Comparison of ENCODE assay signal across 26 cellular contexts in the genomic region with DNA sequence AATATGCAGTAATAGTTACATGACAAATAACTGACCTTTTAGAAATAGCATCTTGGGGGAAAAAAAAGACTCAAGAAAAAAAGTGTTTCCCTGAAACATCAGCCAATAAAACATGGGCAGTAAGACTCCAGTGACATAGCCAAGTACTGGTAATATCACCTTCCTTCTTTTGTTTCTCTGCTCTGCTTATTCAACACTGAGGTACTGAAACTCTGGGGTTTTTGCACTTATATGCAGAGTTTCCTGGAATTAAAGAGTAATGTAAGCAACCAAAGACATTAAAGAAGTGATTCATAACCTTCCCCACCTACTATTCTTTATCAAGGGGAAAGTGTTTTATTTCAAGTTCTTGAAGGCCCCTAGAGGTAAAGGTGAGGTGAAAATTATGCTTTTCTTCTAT.
"Had no signal": no experiment of that assay in that cellular context is flagged by ENCODE, and none has a peak within 500 bp of the region (broad histone marks: within the 10 kb centered on the region; RNA-seq: fewer than 3 reads in every experiment).

No MANE protein-coding gene starts in this region.

- H3K36me3 Mint-ChIP-seq: activated CD8-positive, alpha-beta memory T cell treated with anti-CD3 and anti-CD28 coated beads, Interleukin-2, amount 10 ng/mL, durations not matched to agents 7 days and 5 days; activated naive CD8-positive, alpha-beta T cell; brain had no signal

- H3K27ac Mint-ChIP-seq: activated B cell treated with CpG ODN at 0.5 μM for 24 hours; activated CD4-positive, alpha-beta memory T cell treated with anti-CD3 and anti-CD28 coated beads, Interleukin-2, amount 10 ng/mL, durations not matched to agents 7 days and 5 days; activated CD4-positive, alpha-beta T cell treated with anti-CD3 and anti-CD28 coated beads, Interleukin-2, amount 10 ng/mL, durations not matched to agents 7 days and 5 days; activated CD8-positive, alpha-beta memory T cell treated with anti-CD3 and anti-CD28 coated beads, Interleukin-2, amount 10 ng/mL, durations not matched to agents 7 days and 5 days; activated naive CD8-positive, alpha-beta T cell; activated T-cell treated with anti-CD3 and anti-CD28 coated beads, Interleukin-2, amount 50 U/mL, for 24 hours; brain; T-helper 17 cell; T-helper 2 cell treated with Interferon-gamma antibody and Interleukin-4, amounts not matched to agents 5 μg/mL and 100 μg/mL, for 36 hours had no signal

- H3K27me3 Mint-ChIP-seq: activated B cell treated with CpG ODN at 0.5 μM for 24 hours; activated CD4-positive, alpha-beta memory T cell treated with anti-CD3 and anti-CD28 coated beads, Interleukin-2, amount 10 ng/mL, durations not matched to agents 7 days and 5 days; activated CD4-positive, alpha-beta T cell treated with anti-CD3 and anti-CD28 coated beads, Interleukin-2, amount 10 ng/mL, durations not matched to agents 7 days and 5 days; activated CD8-positive, alpha-beta memory T cell treated with anti-CD3 and anti-CD28 coated beads, Interleukin-2, amount 10 ng/mL, durations not matched to agents 7 days and 5 days; activated T-cell treated with anti-CD3 and anti-CD28 coated beads, Interleukin-2, amount 50 U/mL, for 24 hours; brain had no signal

- DNase-seq: activated B cell treated with CpG ODN at 0.5 μM for 24 hours; activated CD4-positive, alpha-beta memory T cell treated with anti-CD3 and anti-CD28 coated beads, Interleukin-2, amount 10 ng/mL, durations not matched to agents 7 days and 5 days; activated CD4-positive, alpha-beta T cell treated with anti-CD3 and anti-CD28 coated beads, Interleukin-2, amount 10 ng/mL, durations not matched to agents 7 days and 5 days; activated CD4-positive, alpha-beta T cell treated with anti-CD3 and anti-CD28 coated beads, Interleukin-2, amount 50 U/mL, for 4 hours; activated CD8-positive, alpha-beta memory T cell treated with anti-CD3 and anti-CD28 coated beads, Interleukin-2, amount 10 ng/mL, durations not matched to agents 7 days and 5 days; activated CD8-positive, alpha-beta memory T cell treated with anti-CD3 and anti-CD28 coated beads, Interleukin-2, amount 50 U/mL, for 4 hours; activated effector memory CD4-positive, alpha-beta T cell treated with Interleukin-2 at 50 U/mL for 16 hours; activated gamma-delta T cell treated with Interleukin-2 at 50 U/mL for 16 hours; activated naive CD4-positive, alpha-beta T cell treated with anti-CD3 and anti-CD28 coated beads, Interleukin-2, amount 50 U/mL, for 16 hours; activated naive CD4-positive, alpha-beta T cell treated with Interleukin-2 at 50 U/mL for 16 hours; activated T-cell treated with anti-CD3 and anti-CD28 coated beads, Interleukin-2, amount 50 U/mL, for 24 hours; central memory CD4-positive, alpha-beta T cell; cerebellar nuclear complex; colonic mucosa; effector CD8-positive, alpha-beta T cell; esophagus squamous epithelium; foreskin melanocyte; heart right ventricle; T-helper 1 cell; T-helper 17 cell; T1000; WERI-Rb-1 had no signal

- ATAC-seq: activated CD8-positive, alpha-beta memory T cell treated with anti-CD3 and anti-CD28 coated beads, Interleukin-2, amount 10 ng/mL, durations not matched to agents 7 days and 5 days; gastroesophageal sphincter; heart right ventricle; T-helper 17 cell had no signal

- H3K4me1 Mint-ChIP-seq: activated B cell treated with CpG ODN at 0.5 μM for 24 hours; activated CD4-positive, alpha-beta memory T cell treated with anti-CD3 and anti-CD28 coated beads, Interleukin-2, amount 10 ng/mL, durations not matched to agents 7 days and 5 days; activated CD4-positive, alpha-beta T cell treated with anti-CD3 and anti-CD28 coated beads, Interleukin-2, amount 10 ng/mL, durations not matched to agents 7 days and 5 days; activated CD8-positive, alpha-beta memory T cell treated with anti-CD3 and anti-CD28 coated beads, Interleukin-2, amount 10 ng/mL, durations not matched to agents 7 days and 5 days; brain; T-helper 17 cell had no signal

- H3K4me3 Mint-ChIP-seq: activated B cell treated with CpG ODN at 0.5 μM for 24 hours; activated CD4-positive, alpha-beta memory T cell treated with anti-CD3 and anti-CD28 coated beads, Interleukin-2, amount 10 ng/mL, durations not matched to agents 7 days and 5 days; activated CD4-positive, alpha-beta T cell treated with anti-CD3 and anti-CD28 coated beads, Interleukin-2, amount 10 ng/mL, durations not matched to agents 7 days and 5 days; activated CD8-positive, alpha-beta memory T cell treated with anti-CD3 and anti-CD28 coated beads, Interleukin-2, amount 10 ng/mL, durations not matched to agents 7 days and 5 days; activated naive CD8-positive, alpha-beta T cell; activated T-cell treated with anti-CD3 and anti-CD28 coated beads, Interleukin-2, amount 50 U/mL, for 24 hours; brain; T-helper 17 cell; T-helper 2 cell treated with Interferon-gamma antibody and Interleukin-4, amounts not matched to agents 5 μg/mL and 100 μg/mL, for 36 hours had no signal

- H3K9me3 Mint-ChIP-seq: activated B cell treated with CpG ODN at 0.5 μM for 24 hours; activated CD4-positive, alpha-beta memory T cell treated with anti-CD3 and anti-CD28 coated beads, Interleukin-2, amount 10 ng/mL, durations not matched to agents 7 days and 5 days; activated CD4-positive, alpha-beta T cell treated with anti-CD3 and anti-CD28 coated beads, Interleukin-2, amount 10 ng/mL, durations not matched to agents 7 days and 5 days; activated T-cell treated with anti-CD3 and anti-CD28 coated beads, Interleukin-2, amount 50 U/mL, for 24 hours; T-helper 2 cell treated with Interferon-gamma antibody and Interleukin-4, amounts not matched to agents 5 μg/mL and 100 μg/mL, for 36 hours had no signal
